8 cellular contexts compared by ENCODE assay signal in genomic region chr10:29517352-29517923, GRCh38.
DNase-seq lines count a peak whose midpoint lies in the region; ATAC-seq and TF ChIP-seq lines count a peak whose summit lies in the region.

No MANE protein-coding gene starts in this region.

- H3K27ac ChIP-seq in OCI-LY7 (ENCODE audit: low read depth, low read length, poor library complexity, severe bottlenecking) (no peak overlapping the region), fibroblast of lung (ENCODE audit: insufficient read depth, low read length) (no peak overlapping the region), parathyroid adenoma (no peak overlapping the region)

- intact Hi-C loops in OCI-LY7 (cut with micrococcal nuclease; ENCODE audit: unreplicated experiment) = no loop called here

- H3K4me3 ChIP-seq in OCI-LY7 (ENCODE audit: low read depth, low read length, poor library complexity, severe bottlenecking) = no peak overlapping the region
- H3K4me3 ChIP-seq in fibroblast of lung (replicated peaks in 1 of 4; ENCODE audit: control extremely low read depth in 1 of 4, insufficient read depth in 1 of 4, low read depth in 3 of 4, low read length in 4 of 4) = no peak overlapping the region
- no peak overlapping the region for H3K4me3 ChIP-seq in parathyroid adenoma (ENCODE audit: low read depth, low read length)

- TF ChIP-seq POLR2A in GM18505 (IDR thresholded peaks at IDR 0.05; ENCODE audit: borderline replicate concordance, extremely low read depth, insufficient read depth, insufficient read length) = no peak

- H3K4me2 ChIP-seq in OCI-LY7 (ENCODE audit: low read length) = no peak overlapping the region
- no peak overlapping the region for H3K4me2 ChIP-seq in fibroblast of lung (ENCODE audit: extremely low read depth, insufficient read depth, low read length)
- no peak overlapping the region for H3K4me2 ChIP-seq in parathyroid adenoma (ENCODE audit: low read length)

- H3K9ac ChIP-seq in fibroblast of lung (ENCODE audit: insufficient read depth, low read length) (no peak overlapping the region), parathyroid adenoma (no peak overlapping the region)

- TF ChIP-seq CTCF in OCI-LY7 (conservative IDR thresholded peaks at IDR 0.05; ENCODE audit: low read length) (peak; percentile 83), fibroblast of lung (conservative IDR thresholded peaks at IDR 0.05 in 1 of 2, IDR thresholded peaks at IDR 0.05 in 1 of 2; ENCODE audit: low read depth in 1 of 2, low read length in 2 of 2) (peak; percentile 51 to 71), parathyroid adenoma (IDR thresholded peaks at IDR 0.05) (peak; percentile 34)

- H3K36me3 ChIP-seq in OCI-LY7 (ENCODE audit: insufficient read depth, low read length) (no peaks in the 10 kb centered on the region), fibroblast of lung (ENCODE audit: control insufficient read depth, insufficient read depth, low read length) (peaks cover 4% of the 10 kb centered on the region), parathyroid adenoma (ENCODE audit: control insufficient read depth, insufficient read depth, low read length) (no peaks in the 10 kb centered on the region)

- no TSS peak for BruUV-seq in OCI-LY7 (replicated peaks; lab: Mats Ljungman, UMichigan)

- H3K4me1 ChIP-seq in OCI-LY7 (ENCODE audit: insufficient read depth, low read length, poor library complexity, severe bottlenecking) = no peaks in the 10 kb centered on the region
- H3K4me1 ChIP-seq in fibroblast of lung (ENCODE audit: control insufficient read depth, extremely low read depth, insufficient read depth, low read length) = no peaks in the 10 kb centered on the region
- H3K4me1 ChIP-seq in parathyroid adenoma = no peaks in the 10 kb centered on the region

- DNase-seq in SIG-M5 treated with dmso at 0.1 percent for 504 hours (lab: John Stamatoyannopoulos, UW; ENCODE audit: unreplicated experiment) (peak; percentile 12), SIG-M5 (lab: John Stamatoyannopoulos, UW) (no peak), OCI-LY7 (ENCODE audit: low spot score) (peak; percentile 47), fibroblast of lung (ENCODE audit: low read depth in 2 of 2) (peak; percentile 29 to 60), UCSD-AML1 (lab: John Stamatoyannopoulos, UW; ENCODE audit: unreplicated experiment) (no peak), cortex of kidney (lab: John Stamatoyannopoulos, UW) (no peak)

- H4K20me1 ChIP-seq in OCI-LY7 (ENCODE audit: insufficient read depth, low read length) (no peaks in the 10 kb centered on the region), fibroblast of lung (ENCODE audit: control insufficient read depth, extremely low read depth, insufficient read depth, low read length) (no peaks in the 10 kb centered on the region)

- H3K79me2 ChIP-seq in OCI-LY7 (ENCODE audit: insufficient read depth, low read depth, low read length) (no peaks in the 10 kb centered on the region), fibroblast of lung (ENCODE audit: control insufficient read depth, insufficient read depth, low read length) (no peaks in the 10 kb centered on the region), parathyroid adenoma (no peaks in the 10 kb centered on the region)

- CTCF ChIA-PET in OCI-LY7 (lab: Charles Lee; ENCODE audit: unreplicated experiment) = no interaction called here

- no peak overlapping the region for H2AFZ ChIP-seq in OCI-LY7 (ENCODE audit: low read length)
- H2AFZ ChIP-seq in fibroblast of lung (ENCODE audit: low read length) = no peak overlapping the region
- H2AFZ ChIP-seq in parathyroid adenoma = no peak overlapping the region

- POLR2A ChIA-PET in OCI-LY7 (lab: Charles Lee) = interaction anchor here (0.7 kb wide), 1 partner anchor 110 kb away, joined by 3 read pairs; no protein-coding TSS in a partner anchor

- H3K9me3 ChIP-seq in OCI-LY7 (ENCODE audit: low read length) (no peaks in the 10 kb centered on the region), fibroblast of lung (ENCODE audit: control insufficient read depth, insufficient read depth, low read depth, low read length) (no peaks in the 10 kb centered on the region), parathyroid adenoma (ENCODE audit: control insufficient read depth, low read length) (no peaks in the 10 kb centered on the region)

- H3K9me2 ChIP-seq in OCI-LY7 (ENCODE audit: insufficient read depth, low read length) = no peaks in the 10 kb centered on the region

- no peaks in the 10 kb centered on the region for H3K27me3 ChIP-seq in fibroblast of lung (ENCODE audit: control insufficient read depth, insufficient read depth, low read length)
- no peaks in the 10 kb centered on the region for H3K27me3 ChIP-seq in parathyroid adenoma (ENCODE audit: control insufficient read depth, insufficient read depth, low read length)

- no peak for ATAC-seq in GM18505 (IDR thresholded peaks at IDR 0.05; ENCODE audit: unreplicated experiment)

Comparison
In these comparisons a context has a peak if more than half of its experiments do, and no peak if none do; other contexts are left out.
1. DNase-seq: peak in SIG-M5 treated with dmso at 0.1 percent for 504 hours (single experiment), OCI-LY7 (single experiment) and fibroblast of lung (2 of 2); none in SIG-M5 (single experiment), UCSD-AML1 (single experiment) and cortex of kidney (single experiment).
2. Peak in every context shown above with its lines, with median percentiles within 50 percentile points of each other: CTCF ChIP-seq.